In genomic region chr4:56633486-56633885, GRCh38 we compare ENCODE assay signal across 18 cellular contexts. TPM values are rescaled to one million over a fixed set of nuclear protein-coding genes. Genes with fewer than 3 reads are reported as not detected.
"Had no signal": no experiment of that assay in that cellular context is flagged by ENCODE, and none has a peak within 500 bp of the region (broad histone marks: within the 10 kb centered on the region; RNA-seq: fewer than 3 reads in every experiment).

No MANE protein-coding gene starts in this region.

- ATAC-seq: Panc1, Right ventricle myocardium inferior, SK-N-SH treated with all-trans-retinoic acid at 6 μM for 48 hours had no signal

- H3K4me3 ChIP-seq: MG63, SJCRH30 had no signal

- H3K9me3 ChIP-seq: MG63, SJCRH30 had no signal

- H3K27ac ChIP-seq: SJCRH30 had no signal

- H3K36me3 ChIP-seq: MG63, SJCRH30 had no signal

- H3K4me1 ChIP-seq: SJCRH30 had no signal

- DNase-seq: KBM-7, MG63, NCI-H1092, NCI-H1105 treated with DMSO at 0.1 percent for 48 hours, NCI-H1417 treated with DMSO at 0.1 percent for 48 hours, NCI-H146, NCI-H1694 treated with DMSO at 0.1 percent for 48 hours, NCI-H1930, NCI-H2081 treated with DMSO at 0.1 percent for 48 hours, NCI-H2227 treated with DMSO at 0.1 percent for 48 hours, NCI-H524 treated with DMSO at 0.1 percent for 48 hours, NCI-H69, NCI-H774, SHP77 treated with DMSO at 0.1 percent for 48 hours, SJCRH30 had no signal

- H3K27me3 ChIP-seq: MG63, SJCRH30 had no signal

RNA-seq across cellular contexts. Expression of gene HOPX, which starts 47.6 kb away (rescaled TPM):
- total RNA-seq: SJCRH30 had no signal
